ENCODE assay signal across 13 cellular contexts in the genomic region with DNA sequence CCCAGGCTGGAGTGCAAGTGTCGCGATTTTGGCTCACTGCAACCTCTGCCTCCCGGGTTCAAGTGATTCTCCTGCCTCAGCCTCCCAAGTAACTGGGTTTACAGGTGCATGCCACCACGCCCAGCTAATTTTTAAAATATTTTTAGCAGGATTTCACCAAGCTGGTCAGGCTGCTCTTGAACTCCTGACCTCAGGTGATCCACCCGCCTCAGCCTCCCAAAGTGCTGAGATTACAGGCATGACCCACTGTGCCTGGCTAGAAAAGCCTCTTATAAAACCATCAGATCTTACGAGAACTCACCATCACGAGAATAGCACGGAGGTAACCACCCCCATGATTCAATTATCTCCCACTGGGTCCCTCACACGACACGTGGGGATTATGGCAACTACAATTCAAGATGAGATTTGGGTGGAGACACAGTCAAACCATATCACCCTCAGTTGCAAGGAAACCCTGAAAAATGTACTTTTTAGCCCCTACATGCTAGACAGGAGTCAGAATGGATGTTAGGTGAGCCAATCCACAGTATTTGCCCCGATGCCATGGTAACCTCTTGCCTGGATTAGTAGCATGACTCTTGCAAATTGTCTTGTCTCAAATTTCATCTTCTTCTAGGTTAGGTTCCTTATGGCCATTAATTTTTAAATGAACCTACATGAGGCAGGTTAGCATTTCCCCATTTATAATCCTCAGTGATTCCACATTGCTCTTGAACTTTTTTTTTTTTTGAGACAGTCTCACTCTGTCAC.
"Had no signal": no experiment of that assay in that cellular context is flagged by ENCODE, and none has a peak within 500 bp of the region (broad histone marks: within the 10 kb centered on the region; RNA-seq: fewer than 3 reads in every experiment).

No MANE protein-coding gene starts in this region.

- H3K27me3 ChIP-seq: adrenal gland, tibial artery, vagina had no signal

- H3K4me3 ChIP-seq: adrenal gland, left ventricle myocardium inferior, tibial artery, vagina had no signal

- FAIRE-seq: endometrium had no signal

- H3K27ac ChIP-seq: left ventricle myocardium inferior, tibial artery, vagina had no signal

- H3K36me3 ChIP-seq: adrenal gland, left ventricle myocardium inferior, tibial artery, vagina had no signal

- DNase-seq: activated CD4-positive, alpha-beta memory T cell treated with anti-CD3 and anti-CD28 coated beads for 36 hours; activated T-cell treated with anti-CD3 and anti-CD28 coated beads, Interleukin-2, amount 50 U/mL, for 24 hours; hypothalamus; left ventricle myocardium inferior; natural killer cell; retina; stimulated activated CD4-positive, alpha-beta T cell treated with anti-CD3 and anti-CD28 coated beads, Interleukin-4, amount 100 ng/mL, for 1 hour; stimulated activated naive B cell treated with anti-CD40 and anti-IgM and Interleukin-4, amounts not matched to agents 10 μg/mL and 1 μg/mL and 100 μg/mL, for 72 hours; T1000; tibial artery had no signal

- H3K9me3 ChIP-seq: adrenal gland, left ventricle myocardium inferior, tibial artery, vagina had no signal
